26 cellular contexts compared by ENCODE assay signal in the genomic region with DNA sequence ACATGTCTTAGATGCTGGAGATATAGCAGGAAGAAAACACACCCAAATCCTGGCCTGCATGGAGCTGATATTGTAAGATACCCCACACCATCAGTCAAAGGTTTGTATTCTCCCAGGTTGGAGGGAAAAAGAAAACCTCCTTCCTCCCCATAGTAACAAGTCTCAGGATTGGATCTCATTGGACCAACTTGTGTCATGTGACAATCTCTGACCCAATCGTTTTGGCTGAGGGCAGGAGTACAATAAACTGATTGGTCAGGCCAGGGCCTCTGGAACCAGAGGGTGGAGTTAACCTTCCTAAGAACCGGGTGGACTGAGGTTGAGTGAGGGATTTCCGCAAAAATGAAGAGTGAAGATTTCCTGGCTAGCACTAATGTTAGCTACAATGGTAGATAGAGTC.
DNase-seq lines count a peak whose midpoint lies in the region; ATAC-seq, FAIRE-seq and TF ChIP-seq lines count a peak whose summit lies in the region.
"Had no signal": no experiment of that assay in that cellular context is flagged by ENCODE, and none has a peak within 500 bp of the region (broad histone marks: within the 10 kb centered on the region; RNA-seq: fewer than 3 reads in every experiment).

No MANE protein-coding gene starts in this region.

- no peaks in the 10 kb centered on the region for H3K27me3 ChIP-seq in small intestine (ENCODE audit: control insufficient read depth in 2 of 2, insufficient read depth in 2 of 2, low read length in 2 of 2)
- H3K27me3 ChIP-seq: tibial nerve had no signal

- H3K4me3 ChIP-seq in small intestine (ENCODE audit: low read depth in 1 of 2, low read length in 2 of 2) = no peak overlapping the region
- H3K4me3 ChIP-seq: lung, tibial nerve had no signal

- H3K9me3 ChIP-seq in small intestine (ENCODE audit: control insufficient read depth, low read depth) = no peaks in the 10 kb centered on the region
- H3K9me3 ChIP-seq: tibial nerve had no signal

- DNase-seq in ELR (ENCODE audit: low read depth) = peak; percentile 10
- peak; percentile 5 for DNase-seq in RPMI8226
- peak; percentile 38 for DNase-seq in germinal center (ENCODE audit: low spot score)
- no peak for DNase-seq in amniotic stem cell (lab: John Stamatoyannopoulos, UW)
- no peak for DNase-seq in middle frontal gyrus (ENCODE audit: extremely low spot score, low spot score)
- no peak for DNase-seq in small intestine
- no peak for DNase-seq in H54 (ENCODE audit: insufficient read length, low spot score)
- DNase-seq: activated CD8-positive, alpha-beta T cell treated with anti-CD3 and anti-CD28 coated beads for 36 hours; activated effector memory CD4-positive, alpha-beta T cell treated with Interleukin-2 at 50 U/mL for 16 hours; activated naive CD8-positive, alpha-beta T cell treated with anti-CD3 and anti-CD28 coated beads, Interleukin-2, amount 10 ng/mL, durations not matched to agents 7 days and 5 days; activated T-cell treated with anti-CD3 and anti-CD28 coated beads for 4 hours; cerebellar nuclear complex; GF-D8; KG1; MV-4-11; NCI-H187; NCI-H748 treated with DMSO at 0.1 percent for 48 hours; OCI-M1; SHP77 treated with DMSO at 0.1 percent for 48 hours; T-cell had no signal

- 73 to 83% (median 82%) methylated on average over 3 of the region's 3 CpGs for WGBS in small intestine, 3 donors

- ATAC-seq in HG03354 (IDR thresholded peaks at IDR 0.05; ENCODE audit: poor library complexity, severe bottlenecking, unreplicated experiment) = peak; percentile 53
- ATAC-seq: activated CD4-positive, CD25-positive, alpha-beta regulatory T cell treated with anti-CD3 and anti-CD28 coated beads, Interleukin-2, amount 50 U/mL, for 24 hours; activated CD8-positive, alpha-beta T cell treated with anti-CD3 and anti-CD28 coated beads for 36 hours; T-cell had no signal

- FAIRE-seq in small intestine (lab: Jason Lieb, UNC) = no peak
- no peak for FAIRE-seq in H54 (lab: Jason Lieb, UNC)
- FAIRE-seq: D721Med had no signal

- no peaks in the 10 kb centered on the region for H3K4me1 ChIP-seq in small intestine (ENCODE audit: control insufficient read depth in 2 of 2, insufficient read depth in 1 of 2, low read depth in 1 of 2, low read length in 1 of 2)

- no peak overlapping the region for H3K27ac ChIP-seq in small intestine (ENCODE audit: low read depth in 1 of 2, low read length in 1 of 2)
- H3K27ac ChIP-seq: C4-2B, tibial nerve had no signal

- no peak for TF ChIP-seq POLR2A in H54 (IDR thresholded peaks at IDR 0.05; ENCODE audit: low read depth, low read length)

- H3K36me3 ChIP-seq in small intestine (ENCODE audit: control insufficient read depth in 2 of 2, insufficient read depth in 2 of 2, low read length in 2 of 2) = no peaks in the 10 kb centered on the region
- H3K36me3 ChIP-seq: tibial nerve had no signal

Comparison
In these comparisons a context has a peak if more than half of its experiments do, and no peak if none do; other contexts are left out.
1. DNase-seq: peak in ELR (single experiment), RPMI8226 (single experiment) and germinal center (single experiment); none in amniotic stem cell (single experiment), middle frontal gyrus (single experiment), small intestine (single experiment) and H54 (single experiment).